ENCODE assay signal across 1 cellular context in genomic region chr6:3748208-3748701, GRCh38.
TF ChIP-seq lines count a peak whose summit lies in the region.

No MANE protein-coding gene starts in this region.

TF ChIP-seq in HepG2, 621 proteins besides CTCF, POLR2A, EP300 and RAD21 (continued from another document and continues in another):
- TF ChIP-seq ZNF770 (CRISPR knock-in tag; IDR thresholded peaks at IDR 0.05) (no peak), ZSCAN29 (CRISPR knock-in tag; conservative IDR thresholded peaks at IDR 0.05) (no peak), ZNF317 (CRISPR knock-in tag; IDR thresholded peaks at IDR 0.05) (no peak), ONECUT2 (CRISPR knock-in tag; IDR thresholded peaks at IDR 0.05) (no peak), ETV6 (CRISPR knock-in tag; conservative IDR thresholded peaks at IDR 0.05) (no peak), POGZ (CRISPR knock-in tag; IDR thresholded peaks at IDR 0.05) (no peak), RXRA (CRISPR knock-in tag; IDR thresholded peaks at IDR 0.05) (peak; percentile 73), HOXA9 (CRISPR knock-in tag; IDR thresholded peaks at IDR 0.05; ENCODE audit: borderline replicate concordance) (no peak), ZNF446 (CRISPR knock-in tag; IDR thresholded peaks at IDR 0.05) (no peak), MIER3 (CRISPR knock-in tag; IDR thresholded peaks at IDR 0.05; ENCODE audit: borderline replicate concordance) (no peak; the same call in 1 of the 2 replicates), ZNF34 (CRISPR knock-in tag; IDR thresholded peaks at IDR 0.05; ENCODE audit: borderline replicate concordance) (0 out of 2 replicates have a peak, but pooled peaks have one; percentile 33), ZNF674 (CRISPR knock-in tag; IDR thresholded peaks at IDR 0.05; ENCODE audit: low read depth) (no peak), CSRNP1 (CRISPR knock-in tag; IDR thresholded peaks at IDR 0.05) (no peak), BATF2 (CRISPR knock-in tag; IDR thresholded peaks at IDR 0.05) (no peak; the same call in 1 of the 2 replicates), AKAP8 (CRISPR knock-in tag; IDR thresholded peaks at IDR 0.05) (peak; percentile 55; the same call in 1 of the 2 replicates), PATZ1 (CRISPR knock-in tag; IDR thresholded peaks at IDR 0.05) (no peak; the same call in 1 of the 2 replicates), ZIK1 (CRISPR knock-in tag; IDR thresholded peaks at IDR 0.05; ENCODE audit: borderline replicate concordance, low read depth) (no peak), ZFP82 (CRISPR knock-in tag; IDR thresholded peaks at IDR 0.05; ENCODE audit: borderline replicate concordance) (no peak), MYNN (CRISPR knock-in tag; IDR thresholded peaks at IDR 0.05; ENCODE audit: low read depth) (no peak), ZBTB2 (CRISPR knock-in tag; IDR thresholded peaks at IDR 0.05; ENCODE audit: low read depth) (no peak), NR0B2 (CRISPR knock-in tag; IDR thresholded peaks at IDR 0.05) (no peak), HMGXB3 (CRISPR knock-in tag; IDR thresholded peaks at IDR 0.05; ENCODE audit: borderline replicate concordance) (peak; percentile 16; the same call in 1 of the 2 replicates), ZC3H13 (CRISPR knock-in tag; IDR thresholded peaks at IDR 0.05) (peak; percentile 88), ZNF496 (CRISPR knock-in tag; IDR thresholded peaks at IDR 0.05; ENCODE audit: insufficient replicate concordance) (no peak), ZNF124 (CRISPR knock-in tag; IDR thresholded peaks at IDR 0.05) (no peak), ZBTB40 (IDR thresholded peaks at IDR 0.05) (no peak), ZBTB40 (CRISPR knock-in tag; IDR thresholded peaks at IDR 0.05) (no peak)
